Comparison of ENCODE assay signal across 11 cellular contexts in the genomic region with DNA sequence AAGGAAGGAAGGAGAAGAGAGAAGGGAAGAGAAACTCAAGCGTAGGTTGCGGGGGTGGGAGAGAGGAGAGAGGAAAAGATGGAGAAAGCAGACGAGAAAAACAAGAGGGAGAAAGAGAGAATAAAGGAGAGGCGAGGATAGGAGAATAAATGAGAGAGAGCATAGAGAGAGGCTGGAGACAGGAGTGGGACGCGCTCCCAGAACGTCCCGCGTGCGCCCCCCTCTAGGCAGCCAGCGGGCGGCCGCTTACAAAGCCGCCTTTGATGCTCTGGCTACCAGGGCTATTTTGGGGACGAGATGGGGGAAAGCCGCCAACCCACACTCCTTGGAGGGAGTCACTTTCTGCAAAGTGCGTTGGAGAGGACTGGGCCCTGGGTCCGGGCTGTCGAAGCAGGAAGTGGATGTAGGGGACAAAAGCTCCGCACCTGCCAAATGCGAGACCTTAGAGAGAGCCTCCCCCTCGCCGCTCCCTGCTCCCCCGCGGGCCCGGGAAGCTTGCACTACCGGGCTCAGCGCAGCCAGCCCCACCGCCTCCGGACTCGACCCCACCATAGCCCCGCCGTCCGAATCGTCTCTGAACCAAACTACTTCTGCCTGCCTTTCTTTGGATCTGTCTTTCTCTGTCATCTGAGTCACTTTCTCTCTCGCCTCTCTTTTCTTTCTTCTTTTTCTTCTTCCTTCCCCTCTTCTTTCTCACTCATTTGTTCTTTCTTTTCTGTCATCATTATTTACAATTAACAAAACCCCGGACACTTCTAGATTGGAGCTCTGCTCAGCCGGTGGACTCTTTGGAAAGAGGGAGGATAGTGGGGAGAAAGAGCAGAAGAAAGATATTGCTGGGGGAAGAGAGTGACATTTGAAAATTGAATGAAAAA. TPM values are rescaled to one million over a fixed set of nuclear protein-coding genes. Genes with fewer than 3 reads are reported as not detected.
DNase-seq lines count a peak whose midpoint lies in the region; ATAC-seq, FAIRE-seq and TF ChIP-seq lines count a peak whose summit lies in the region.
"Had no signal": no experiment of that assay in that cellular context is flagged by ENCODE, and none has a peak within 500 bp of the region (broad histone marks: within the 10 kb centered on the region; RNA-seq: fewer than 3 reads in every experiment).

No MANE protein-coding gene starts in this region.

- peaks cover 50% of the 10 kb centered on the region for H3K27me3 ChIP-seq in astrocyte (ENCODE audit: insufficient read depth, low read length)
- H3K27me3 ChIP-seq in prostate gland (replicated peaks; ENCODE audit: insufficient read depth): peaks cover 40% of the 10 kb centered on the region

- DNase-seq in astrocyte (ENCODE audit: low read depth) (no peak), nephron progenitor cell (peak; percentile 39), NCI-H1694 (lab: John Stamatoyannopoulos, UW) (no peak), prostate gland (ENCODE audit: low spot score) (no peak), natural killer cell (no peak), ureter (ENCODE audit: low spot score) (no peak)
- DNase-seq: immature natural killer cell had no signal

- no peaks in the 10 kb centered on the region for H3K36me3 Mint-ChIP-seq in astrocyte (ENCODE audit: low read depth, unreplicated experiment)
- H3K36me3 Mint-ChIP-seq in nephron progenitor cell (ENCODE audit: low read depth): peaks cover 6% of the 10 kb centered on the region
- no peaks in the 10 kb centered on the region for H3K36me3 Mint-ChIP-seq in natural killer cell

- ATAC-seq in HG02798 (IDR thresholded peaks at IDR 0.05; ENCODE audit: poor library complexity, unreplicated experiment) (peak; percentile 41), natural killer cell (no peak)

- H3K27ac Mint-ChIP-seq in astrocyte (ENCODE audit: unreplicated experiment) (no peak overlapping the region), nephron progenitor cell (no peak overlapping the region), natural killer cell (no peak overlapping the region)
- H3K27ac Mint-ChIP-seq: immature natural killer cell had no signal

- H3K9me3 Mint-ChIP-seq in astrocyte (ENCODE audit: unreplicated experiment): peaks cover 14% of the 10 kb centered on the region
- H3K9me3 Mint-ChIP-seq in nephron progenitor cell: peaks cover 25% of the 10 kb centered on the region
- H3K9me3 Mint-ChIP-seq in natural killer cell: peaks cover 5 to 6% of the 10 kb centered on the region in 2 donors

- no peaks in the 10 kb centered on the region for H3K79me2 ChIP-seq in astrocyte (ENCODE audit: insufficient read depth, low read length)

- H3K4me1 Mint-ChIP-seq in astrocyte (ENCODE audit: low read depth, unreplicated experiment) (peaks cover 5% of the 10 kb centered on the region), nephron progenitor cell (peaks cover 29% of the 10 kb centered on the region), natural killer cell (no peaks in the 10 kb centered on the region)
- H3K4me1 Mint-ChIP-seq: immature natural killer cell had no signal

- peak overlapping the region; percentile 6; the same call in 1 of the 2 replicates for H3K9ac ChIP-seq in ES-I3 (ENCODE audit: low read depth, low read length)
- H3K9ac ChIP-seq in astrocyte (ENCODE audit: low read length): no peak overlapping the region

- H2AFZ ChIP-seq in astrocyte (ENCODE audit: low read depth, low read length): no peak overlapping the region

- H3K4me2 ChIP-seq in astrocyte (ENCODE audit: low read length): peak overlapping the region; percentile 58

- WGBS in prostate gland: 3% methylated on average over 38 of the region's 38 CpGs

- intact Hi-C loops in prostate gland (cut with DNase I): no loop called here
- intact Hi-C loops in natural killer cell (cut with micrococcal nuclease): no loop called here

- H3K9me3 ChIP-seq in ES-I3 (ENCODE audit: control insufficient read depth, insufficient read depth, low read length): no peaks in the 10 kb centered on the region
- H3K9me3 ChIP-seq in astrocyte (ENCODE audit: insufficient read depth, low read depth, low read length): no peaks in the 10 kb centered on the region
- no peaks in the 10 kb centered on the region for H3K9me3 ChIP-seq in prostate gland

- H3K36me3 ChIP-seq in ES-I3 (ENCODE audit: insufficient read depth, low read length) (no peaks in the 10 kb centered on the region), astrocyte (ENCODE audit: insufficient read depth, low read length) (no peaks in the 10 kb centered on the region), prostate gland (no peaks in the 10 kb centered on the region)

- TF ChIP-seq CTCF in astrocyte (IDR thresholded peaks at IDR 0.05; ENCODE audit: insufficient read depth, low read depth, low read length) (no peak), nephron progenitor cell (IDR thresholded peaks at IDR 0.05) (no peak), prostate gland (IDR thresholded peaks at IDR 0.05) (no peak), natural killer cell (IDR thresholded peaks at IDR 0.05) (no peak)

- no peaks in the 10 kb centered on the region for H4K20me1 ChIP-seq in astrocyte (ENCODE audit: insufficient read depth, low read length)

- H3K27ac ChIP-seq in astrocyte (ENCODE audit: low read depth, low read length) (no peak overlapping the region), prostate gland (no peak overlapping the region)
- H3K27ac ChIP-seq: HL-60 had no signal

- H3K27me3 Mint-ChIP-seq in astrocyte (ENCODE audit: low read depth, unreplicated experiment): peaks cover 86% of the 10 kb centered on the region
- peaks cover 98% of the 10 kb centered on the region for H3K27me3 Mint-ChIP-seq in nephron progenitor cell (ENCODE audit: low read depth, poor library complexity)
- peaks cover 56 to 69% of the 10 kb centered on the region in 2 donors for H3K27me3 Mint-ChIP-seq in natural killer cell (ENCODE audit: low read depth in 2 of 2)

- no peak overlapping the region for H3K4me3 ChIP-seq in astrocyte (ENCODE audit: insufficient read depth, low read depth, low read length)
- no peak overlapping the region for H3K4me3 ChIP-seq in prostate gland

- FAIRE-seq in astrocyte (lab: Jason Lieb, UNC): no peak
- FAIRE-seq: RCC 7860 had no signal

- TF ChIP-seq POLR2A in prostate gland (IDR thresholded peaks at IDR 0.05): no peak

- H3K4me3 Mint-ChIP-seq in astrocyte (ENCODE audit: unreplicated experiment) (peak overlapping the region; percentile 73), nephron progenitor cell (peak overlapping the region; percentile 74), natural killer cell (no peak overlapping the region)
- H3K4me3 Mint-ChIP-seq: immature natural killer cell had no signal

- peaks cover 9% of the 10 kb centered on the region; the same call in 1 of the 2 replicates for H3K4me1 ChIP-seq in ES-I3 (ENCODE audit: insufficient read depth, low read length)
- H3K4me1 ChIP-seq in astrocyte (ENCODE audit: insufficient read depth, low read length): no peaks in the 10 kb centered on the region
- no peaks in the 10 kb centered on the region for H3K4me1 ChIP-seq in prostate gland (replicated peaks)

RNA-seq across cellular contexts. Expression of gene ASCL1, which starts 8.0 kb away (rescaled TPM):
- total RNA-seq in astrocyte (not detected in 2 replicates), prostate gland (under 1 TPM; 0.34 to 0.50 TPM), natural killer cell (not detected), ureter (not detected)

RNA-seq across cellular contexts. Expression of gene PAH, which starts 48.5 kb away (rescaled TPM):
- total RNA-seq in astrocyte (not detected in 2 replicates), prostate gland (1 to 10 TPM in 1 of 2 donors, under 1 TPM in 1; 0.36 to 4.1 TPM), natural killer cell (not detected), ureter (2.2 TPM)
